19 cellular contexts compared by ENCODE assay signal in genomic region chr4:6356076-6356560, GRCh38.
DNase-seq lines count a peak whose midpoint lies in the region; TF ChIP-seq lines count a peak whose summit lies in the region.
"Had no signal": no experiment of that assay in that cellular context is flagged by ENCODE, and none has a peak within 500 bp of the region (broad histone marks: within the 10 kb centered on the region; RNA-seq: fewer than 3 reads in every experiment).

No MANE protein-coding gene starts in this region.

- H3K14ac ChIP-seq in neuronal stem cell (ENCODE audit: low read length) = no peak overlapping the region

- no peak overlapping the region for H2BK15ac ChIP-seq in neuronal stem cell (ENCODE audit: low read length)

- H3K4me1 ChIP-seq in HEK293 (ENCODE audit: control insufficient read depth, insufficient read depth, low read length) (no peaks in the 10 kb centered on the region), neuronal stem cell (ENCODE audit: control insufficient read depth in 2 of 2, insufficient read depth in 1 of 2, low read depth in 1 of 2, low read length in 2 of 2) (peaks cover 0 to 4% of the 10 kb centered on the region in 2 donors), SJCRH30 (no peaks in the 10 kb centered on the region)
- H3K4me1 ChIP-seq: BE2C, Caco-2 had no signal

- H3K9me3 Mint-ChIP-seq in immature natural killer cell = no peaks in the 10 kb centered on the region
- H3K9me3 Mint-ChIP-seq: CD4-positive, CD25-positive, alpha-beta regulatory T cell had no signal

- H3K9me3 ChIP-seq in HEK293 (ENCODE audit: control insufficient read depth, insufficient read depth, low read depth, low read length) = no peaks in the 10 kb centered on the region
- H3K9me3 ChIP-seq in neuronal stem cell (replicated peaks in 1 of 2; ENCODE audit: control insufficient read depth in 2 of 2, insufficient read depth in 1 of 2, low read depth in 1 of 2, low read length in 2 of 2) = peaks cover 0 to 2% of the 10 kb centered on the region in 2 donors
- H3K9me3 ChIP-seq in SJCRH30 (replicated peaks) = no peaks in the 10 kb centered on the region
- H3K9me3 ChIP-seq: BE2C, BLaER1, Caco-2 had no signal

- TF ChIP-seq CTCF in HEK293 (tag by site-specific recombination; IDR thresholded peaks at IDR 0.05) (no peak), VCaP (conservative IDR thresholded peaks at IDR 0.05) (no peak)

- H3K4me3 ChIP-seq in HEK293 (ENCODE audit: low read depth, low read length) = no peak overlapping the region
- H3K4me3 ChIP-seq in neuronal stem cell (ENCODE audit: low read length in 2 of 2) = no peak overlapping the region
- H3K4me3 ChIP-seq in SJCRH30 = no peak overlapping the region
- H3K4me3 ChIP-seq: BLaER1 had no signal

- peak overlapping the region; percentile 15 for H3K9ac ChIP-seq in neuronal stem cell (ENCODE audit: low read depth, low read length, poor library complexity)
- H3K9ac ChIP-seq: BLaER1 had no signal

- H2BK12ac ChIP-seq in neuronal stem cell (ENCODE audit: low read length) = no peak overlapping the region

- H3K36me3 ChIP-seq in HEK293 (ENCODE audit: control insufficient read depth in 2 of 2, insufficient read depth in 1 of 2, low read length in 2 of 2) (no peaks in the 10 kb centered on the region), neuronal stem cell (replicated peaks in 1 of 2; ENCODE audit: control insufficient read depth in 2 of 2, insufficient read depth in 2 of 2, low read length in 2 of 2) (no peaks in the 10 kb centered on the region), SJCRH30 (no peaks in the 10 kb centered on the region)
- H3K36me3 ChIP-seq: BE2C, BLaER1 had no signal

- H3K4me1 Mint-ChIP-seq in immature natural killer cell = peaks cover 4 to 5% of the 10 kb centered on the region in 2 donors
- H3K4me1 Mint-ChIP-seq: CD14-positive monocyte; CD4-positive, CD25-positive, alpha-beta regulatory T cell had no signal

- no peak overlapping the region for H3K4ac ChIP-seq in neuronal stem cell (ENCODE audit: low read length)

- H3K27ac ChIP-seq in HEK293 (ENCODE audit: extremely low read depth, low read depth, low read length) (no peak overlapping the region), VCaP (peak overlapping the region; percentile 13; the same call in 1 of the 2 replicates), neuronal stem cell (replicated peaks; ENCODE audit: low read length) (no peak overlapping the region), SJCRH30 (no peak overlapping the region)
- H3K27ac ChIP-seq: BLaER1 had no signal

- no peak overlapping the region for H2BK5ac ChIP-seq in neuronal stem cell (ENCODE audit: low read length)

- no peaks in the 10 kb centered on the region for H3K36me3 Mint-ChIP-seq in immature natural killer cell
- H3K36me3 Mint-ChIP-seq: CD14-positive monocyte; CD4-positive, alpha-beta memory T cell; CD4-positive, CD25-positive, alpha-beta regulatory T cell; CD8-positive, alpha-beta memory T cell had no signal

- no peak overlapping the region for H3K23ac ChIP-seq in neuronal stem cell (ENCODE audit: low read depth, low read length, poor library complexity)

- H2AK5ac ChIP-seq in neuronal stem cell (ENCODE audit: low read depth, low read length) = no peak overlapping the region

- DNase-seq in neuronal stem cell (ENCODE audit: low spot score) (no peak), COLO829 (ENCODE audit: low spot score) (no peak), immature natural killer cell (no peak), SJCRH30 (no peak)
- DNase-seq: 8988T; ACHN; BE2C; C1 segment of cervical spinal cord; Caco-2; Calu3; CD4-positive, alpha-beta memory T cell; CD4-positive, CD25-positive, alpha-beta regulatory T cell; CD8-positive, alpha-beta memory T cell; DMS79 treated with DMSO at 0.1 percent for 48 hours; GF-D8 had no signal

- H2BK120ac ChIP-seq in neuronal stem cell (ENCODE audit: low read depth, low read length) = no peak overlapping the region

- no peak overlapping the region for H4K8ac ChIP-seq in neuronal stem cell (ENCODE audit: low read depth, low read length)

- no peak overlapping the region for H3K27ac Mint-ChIP-seq in immature natural killer cell
- H3K27ac Mint-ChIP-seq: CD14-positive monocyte; CD4-positive, alpha-beta memory T cell; CD4-positive, CD25-positive, alpha-beta regulatory T cell; CD8-positive, alpha-beta memory T cell had no signal

- H3K4me2 ChIP-seq in neuronal stem cell (ENCODE audit: insufficient read depth, low read length, poor library complexity, severe bottlenecking) = no peak overlapping the region
- H3K4me2 ChIP-seq: BLaER1 had no signal

- H3K79me1 ChIP-seq in neuronal stem cell (ENCODE audit: low read depth, low read length) = no peaks in the 10 kb centered on the region

- CTCF ChIA-PET in HEK293 (lab: Yijun Ruan, JAX) = interaction anchor here (0.7 kb wide), 1 partner anchor 94 kb away, joined by 3 read pairs; no protein-coding TSS in a partner anchor

- no CpG with 5 or more reads among the region's 11 CpGs for WGBS in neuronal stem cell (ENCODE audit: extremely low coverage in 2 of 2, insufficient read length in 2 of 2, insufficient replicate concordance in 1 of 2), 2 donors

- H4K91ac ChIP-seq in neuronal stem cell (ENCODE audit: low read depth, low read length, poor library complexity) = no peak overlapping the region

- no peak overlapping the region for H3K4me3 Mint-ChIP-seq in immature natural killer cell
- H3K4me3 Mint-ChIP-seq: CD14-positive monocyte; CD4-positive, alpha-beta memory T cell; CD4-positive, CD25-positive, alpha-beta regulatory T cell; CD8-positive, alpha-beta memory T cell had no signal

- POLR2A ChIA-PET in HEK293 (lab: Yijun Ruan, JAX) = no interaction called here

- H3K27me3 Mint-ChIP-seq in immature natural killer cell (ENCODE audit: low read depth in 3 of 3) = peaks cover 2 to 3% (median 3%) of the 10 kb centered on the region in 3 donors

- H2AFZ ChIP-seq in neuronal stem cell (ENCODE audit: low read length) = no peak overlapping the region

- H3K18ac ChIP-seq in neuronal stem cell (ENCODE audit: low read length) = no peak overlapping the region

- peaks cover 0 to 5% (median 0%) of the 10 kb centered on the region in 3 experiments for H3K27me3 ChIP-seq in neuronal stem cell (ENCODE audit: control insufficient read depth in 3 of 3, insufficient read depth in 3 of 3, low read depth in 1 of 3, low read length in 3 of 3)
- H3K27me3 ChIP-seq in SJCRH30 = no peaks in the 10 kb centered on the region
- H3K27me3 ChIP-seq: BE2C, BLaER1 had no signal

TF ChIP-seq in HEK293, 187 proteins besides CTCF, POLR2A, EP300 and RAD21:
- 0 out of 2 replicates have a peak, but pooled peaks have one; percentile 11 for TF ChIP-seq SCRT2 (tag by site-specific recombination; IDR thresholded peaks at IDR 0.05)
- TF ChIP-seq ZNF639 (tag by site-specific recombination; IDR thresholded peaks at IDR 0.05) = no peak
